ENCODE assay signal across 8 cellular contexts in genomic region chr10:104350146-104350635, GRCh38. TPM values are rescaled to one million over a fixed set of nuclear protein-coding genes. Genes with fewer than 3 reads are reported as not detected.
DNase-seq lines count a peak whose midpoint lies in the region; ATAC-seq and TF ChIP-seq lines count a peak whose summit lies in the region.

No MANE protein-coding gene starts in this region.

- CTCF ChIA-PET in activated CD4-positive, alpha-beta T cell treated with anti-CD3 and anti-CD28 coated beads, Interleukin-2, amount 10 ng/mL, durations not matched to agents 7 days and 5 days (lab: Charles Lee), result interaction anchor here (1.0 to 6.0 kb wide), 15 partner anchors 12 to 118 kb away, joined by 3 to 47 read pairs (median 9); partner anchors contain the start of genes CFAP43 and ITPRIP

- ATAC-seq in GM21786 (IDR thresholded peaks at IDR 0.05; ENCODE audit: unreplicated experiment), result peak; percentile 37
- peak; percentile 44 to 46 for ATAC-seq in natural killer cell treated with Interleukin-12 subunit alpha and Interleukin-12 subunit beta and Interleukin-15 and Interleukin-18, amount 100 ng/mL, for 72 hours

- no peaks in the 10 kb centered on the region for H3K27me3 Mint-ChIP-seq in activated CD4-positive, alpha-beta T cell treated with anti-CD3 and anti-CD28 coated beads, Interleukin-2, amount 10 ng/mL, durations not matched to agents 7 days and 5 days
- H3K27me3 Mint-ChIP-seq in natural killer cell treated with Interleukin-12 subunit alpha and Interleukin-12 subunit beta and Interleukin-15 and Interleukin-18, amount 100 ng/mL, for 72 hours, result no peaks in the 10 kb centered on the region

- WGBS in esophagus, 2 donors, result 26 to 29% methylated on average over 6 of the region's 6 CpGs

- TF ChIP-seq CTCF in KMS-11 (conservative IDR thresholded peaks at IDR 0.05; ENCODE audit: low read depth, low read length), result peak; percentile 55

- DNase-seq in activated CD4-positive, alpha-beta T cell treated with anti-CD3 and anti-CD28 coated beads, Interleukin-2, amount 10 ng/mL, durations not matched to agents 7 days and 5 days, result peak; percentile 51
- no peak for DNase-seq in activated CD4-positive, alpha-beta T cell treated with anti-CD3 and anti-CD28 coated beads for 4 hours
- peak; percentile 51 for DNase-seq in SHP77 treated with DMSO at 0.1 percent for 48 hours (lab: John Stamatoyannopoulos, UW)
- DNase-seq in natural killer cell treated with Interleukin-12 subunit alpha and Interleukin-12 subunit beta and Interleukin-15 and Interleukin-18, amount 100 ng/mL, for 72 hours (ENCODE audit: low spot score), result no peak
- DNase-seq in middle frontal gyrus (ENCODE audit: extremely low spot score, low spot score), result no peak

- no peak overlapping the region for H3K9ac ChIP-seq in KMS-11

- peak overlapping the region; percentile 11; the same call in 1 of the 2 replicates for H2AFZ ChIP-seq in KMS-11 (ENCODE audit: low read depth)

- H3K79me2 ChIP-seq in KMS-11 (ENCODE audit: insufficient read depth, low read depth), result no peaks in the 10 kb centered on the region

- no peaks in the 10 kb centered on the region for H3K9me3 ChIP-seq in esophagus (ENCODE audit: control insufficient read depth in 2 of 2, insufficient read depth in 1 of 2, low read depth in 1 of 2, low read length in 1 of 2)

- H3K36me3 ChIP-seq in KMS-11 (ENCODE audit: insufficient read depth) (no peaks in the 10 kb centered on the region), esophagus (ENCODE audit: control insufficient read depth in 2 of 2, insufficient read depth in 2 of 2, low read length in 1 of 2) (no peaks in the 10 kb centered on the region)

- H3K36me3 Mint-ChIP-seq in activated CD4-positive, alpha-beta T cell treated with anti-CD3 and anti-CD28 coated beads, Interleukin-2, amount 10 ng/mL, durations not matched to agents 7 days and 5 days (ENCODE audit: low read depth), result peaks cover 6% of the 10 kb centered on the region
- no peaks in the 10 kb centered on the region for H3K36me3 Mint-ChIP-seq in natural killer cell treated with Interleukin-12 subunit alpha and Interleukin-12 subunit beta and Interleukin-15 and Interleukin-18, amount 100 ng/mL, for 72 hours

- H3K4me1 Mint-ChIP-seq in activated CD4-positive, alpha-beta T cell treated with anti-CD3 and anti-CD28 coated beads, Interleukin-2, amount 10 ng/mL, durations not matched to agents 7 days and 5 days, result peaks cover 13% of the 10 kb centered on the region
- H3K4me1 Mint-ChIP-seq in natural killer cell treated with Interleukin-12 subunit alpha and Interleukin-12 subunit beta and Interleukin-15 and Interleukin-18, amount 100 ng/mL, for 72 hours (ENCODE audit: low read depth in 2 of 2), result peaks cover 10 to 17% of the 10 kb centered on the region in 2 donors

- POLR2A ChIA-PET in activated CD4-positive, alpha-beta T cell treated with anti-CD3 and anti-CD28 coated beads, Interleukin-2, amount 10 ng/mL, durations not matched to agents 7 days and 5 days (lab: Charles Lee), result no interaction called here

- peak overlapping the region; percentile 14; the same call in 1 of the 2 replicates for H3K4me2 ChIP-seq in KMS-11

- H3K4me3 Mint-ChIP-seq in activated CD4-positive, alpha-beta T cell treated with anti-CD3 and anti-CD28 coated beads, Interleukin-2, amount 10 ng/mL, durations not matched to agents 7 days and 5 days, result no peak overlapping the region
- no peak overlapping the region for H3K4me3 Mint-ChIP-seq in natural killer cell treated with Interleukin-12 subunit alpha and Interleukin-12 subunit beta and Interleukin-15 and Interleukin-18, amount 100 ng/mL, for 72 hours

- H3K27ac Mint-ChIP-seq in activated CD4-positive, alpha-beta T cell treated with anti-CD3 and anti-CD28 coated beads, Interleukin-2, amount 10 ng/mL, durations not matched to agents 7 days and 5 days, result no peak overlapping the region
- H3K27ac Mint-ChIP-seq in natural killer cell treated with Interleukin-12 subunit alpha and Interleukin-12 subunit beta and Interleukin-15 and Interleukin-18, amount 100 ng/mL, for 72 hours, result no peak overlapping the region

- H3K27me3 ChIP-seq in KMS-11 (ENCODE audit: insufficient read depth, low read depth) (no peaks in the 10 kb centered on the region), esophagus (ENCODE audit: control insufficient read depth in 1 of 2, insufficient read depth in 2 of 2, low read length in 2 of 2) (no peaks in the 10 kb centered on the region)

- H3K27ac ChIP-seq in KMS-11 (no peak overlapping the region), esophagus (ENCODE audit: low read depth in 2 of 2, low read length in 1 of 2) (peak overlapping the region; percentile 15 to 85)

- H3K9me3 Mint-ChIP-seq in activated CD4-positive, alpha-beta T cell treated with anti-CD3 and anti-CD28 coated beads, Interleukin-2, amount 10 ng/mL, durations not matched to agents 7 days and 5 days, result peaks cover 8% of the 10 kb centered on the region
- no peaks in the 10 kb centered on the region for H3K9me3 Mint-ChIP-seq in natural killer cell treated with Interleukin-12 subunit alpha and Interleukin-12 subunit beta and Interleukin-15 and Interleukin-18, amount 100 ng/mL, for 72 hours

- H3K4me1 ChIP-seq in KMS-11 (ENCODE audit: low read depth, poor library complexity, severe bottlenecking) (peaks cover 29% of the 10 kb centered on the region), esophagus (ENCODE audit: control insufficient read depth in 2 of 2, insufficient read depth in 2 of 2, low read length in 1 of 2) (peaks cover 2 to 5% of the 10 kb centered on the region in 2 donors)

- no peaks in the 10 kb centered on the region for H4K20me1 ChIP-seq in KMS-11 (ENCODE audit: insufficient read depth)

- H3K4me3 ChIP-seq in KMS-11 (IDR thresholded peaks at IDR 0.05; ENCODE audit: insufficient read depth, low read depth, low read length), result no peak overlapping the region
- no peak overlapping the region for H3K4me3 ChIP-seq in esophagus (ENCODE audit: low read depth in 1 of 2, low read length in 2 of 2)

RNA-seq across cellular contexts. Expression of gene CFAP58, which starts 3.4 kb away (rescaled TPM):
- under 1 TPM; 0.22 to 0.27 TPM for total RNA-seq in activated CD4-positive, alpha-beta T cell treated with anti-CD3 and anti-CD28 coated beads, Interleukin-2, amount 10 ng/mL, durations not matched to agents 7 days and 5 days
- under 1 TPM; 0.11 to 0.14 TPM for polyA plus RNA-seq in esophagus
- under 1 TPM; 0.38 to 0.67 TPM for total RNA-seq in natural killer cell treated with Interleukin-12 subunit alpha and Interleukin-12 subunit beta and Interleukin-15 and Interleukin-18, amount 100 ng/mL, for 72 hours

RNA-seq across cellular contexts. Expression of gene ITPRIP, which starts 11.9 kb away (rescaled TPM):
- 10 to 100 TPM; 24.9 to 26.5 TPM for total RNA-seq in activated CD4-positive, alpha-beta T cell treated with anti-CD3 and anti-CD28 coated beads, Interleukin-2, amount 10 ng/mL, durations not matched to agents 7 days and 5 days
- polyA plus RNA-seq in esophagus, result 10 to 100 TPM; 34.0 to 34.5 TPM
- total RNA-seq in natural killer cell treated with Interleukin-12 subunit alpha and Interleukin-12 subunit beta and Interleukin-15 and Interleukin-18, amount 100 ng/mL, for 72 hours, result 10 to 100 TPM; 42.1 to 63.0 TPM

Comparison
In these comparisons a context has a peak if more than half of its experiments do, and no peak if none do; other contexts are left out.
1. DNase-seq: peak in activated CD4-positive, alpha-beta T cell treated with anti-CD3 and anti-CD28 coated beads, Interleukin-2, amount 10 ng/mL, durations not matched to agents 7 days and 5 days (single experiment) and SHP77 treated with DMSO at 0.1 percent for 48 hours (single experiment); none in activated CD4-positive, alpha-beta T cell treated with anti-CD3 and anti-CD28 coated beads for 4 hours (0 of 2), natural killer cell treated with Interleukin-12 subunit alpha and Interleukin-12 subunit beta and Interleukin-15 and Interleukin-18, amount 100 ng/mL, for 72 hours (single experiment) and middle frontal gyrus (single experiment).